Comparison of ENCODE assay signal across 13 cellular contexts in the genomic region with DNA sequence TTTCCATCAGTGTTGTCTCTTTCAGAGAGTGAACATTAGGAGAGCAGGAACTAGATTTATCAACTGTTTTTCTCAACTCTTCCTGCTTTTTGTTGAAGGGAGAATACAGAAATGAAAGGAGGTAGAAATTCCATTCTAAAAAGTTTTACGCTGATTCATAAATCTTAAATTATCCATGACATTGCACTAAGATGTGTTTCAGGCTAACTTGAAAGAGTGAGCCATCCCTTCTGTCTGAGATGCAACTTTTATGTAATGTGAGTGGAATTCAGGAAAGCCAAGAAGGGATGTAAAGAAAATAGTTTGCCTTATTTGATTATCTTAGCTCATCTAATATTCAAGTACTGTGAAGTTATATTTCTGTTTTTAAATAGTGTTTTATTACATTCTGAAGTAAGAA.
DNase-seq lines count a peak whose midpoint lies in the region; ATAC-seq and TF ChIP-seq lines count a peak whose summit lies in the region.
"Had no signal": no experiment of that assay in that cellular context is flagged by ENCODE, and none has a peak within 500 bp of the region (broad histone marks: within the 10 kb centered on the region; RNA-seq: fewer than 3 reads in every experiment).

No MANE protein-coding gene starts in this region.

- WGBS in adrenal gland, 4 donors, result 64 to 80% (median 73%) methylated on average over 1 of the region's 1 CpG

- ATAC-seq in PC-3 (peak; percentile 31), GM21786 (IDR thresholded peaks at IDR 0.05; ENCODE audit: unreplicated experiment) (no peak)

- no peak overlapping the region for H2AFZ ChIP-seq in PC-3 (ENCODE audit: low read length)
- H2AFZ ChIP-seq: parathyroid adenoma had no signal

- TF ChIP-seq CTCF in PC-3 (conservative IDR thresholded peaks at IDR 0.05; ENCODE audit: low read depth, low read length), result no peak
- no peak for TF ChIP-seq CTCF in adrenal gland (IDR thresholded peaks at IDR 0.05)

- H3K4me3 ChIP-seq in BLaER1 treated with 17β-estradiol and CSF1 and Interleukin-3, amounts not matched to agents 10 nM and 100 nM, result no peak overlapping the region
- no peak overlapping the region for H3K4me3 ChIP-seq in PC-3 (ENCODE audit: low read length)
- no peak overlapping the region for H3K4me3 ChIP-seq in adrenal gland

- 0 out of 2 replicates have a peak, but pooled peaks cover 10% of the 10 kb centered on the region for H3K79me2 ChIP-seq in PC-3 (ENCODE audit: low read length)
- H3K79me2 ChIP-seq: parathyroid adenoma had no signal

- peaks cover 0 to 2% (median 0%) of the 10 kb centered on the region in 11 experiments; a peak in 6 of 22 replicates for H3K36me3 ChIP-seq in BLaER1 treated with 17β-estradiol and CSF1 and Interleukin-3, amounts not matched to agents 10 nM and 100 nM
- H3K36me3 ChIP-seq in PC-3 (ENCODE audit: low read depth, low read length), result peaks cover 12% of the 10 kb centered on the region
- no peaks in the 10 kb centered on the region for H3K36me3 ChIP-seq in adrenal gland (replicated peaks in 1 of 2)

- H3K27me3 ChIP-seq in BLaER1 treated with 17β-estradiol and CSF1 and Interleukin-3, amounts not matched to agents 10 nM and 100 nM, result no peaks in the 10 kb centered on the region; a peak in 1 of 22 replicates
- H3K27me3 ChIP-seq in PC-3 (ENCODE audit: low read length) (no peaks in the 10 kb centered on the region), adrenal gland (no peaks in the 10 kb centered on the region)

- DNase-seq in PC-3 (no peak), dedifferentiated amniotic fluid mesenchymal stem cell (ENCODE audit: extremely low spot score) (peak; percentile 91), myocyte (ENCODE audit: low read depth) (peak; percentile 31), NCI-H774 (lab: John Stamatoyannopoulos, UW) (no peak), CD1c-positive myeloid dendritic cell (ENCODE audit: extremely low spot score) (no peak), adrenal gland (no peak)
- DNase-seq: activated CD4-positive, alpha-beta T cell treated with anti-CD3 and anti-CD28 coated beads for 48 hours; NCI-H2081; stimulated activated CD4-positive, alpha-beta T cell treated with anti-CD3 and anti-CD28 coated beads, Interleukin-12 subunit alpha, Interleukin-12 subunit beta, amount 100 ng/mL, for 4 hours; T-helper 2 cell had no signal

- BruUV-seq in PC-3 (replicated peaks; lab: Mats Ljungman, UMichigan), result no TSS peak

- intact Hi-C loops in PC-3 (cut with micrococcal nuclease), result no loop called here
- intact Hi-C loops in adrenal gland (cut with DNase I), result loop anchor here in 1 of 2 donors (5.0 kb wide), 1 partner anchor 35 kb away; no protein-coding TSS in a partner anchor

- CTCF ChIA-PET in PC-3 (lab: Charles Lee), result interaction anchor here (0.7 kb wide), 1 partner anchor 550 kb away, joined by 5 read pairs; no protein-coding TSS in a partner anchor

- H3K4me1 ChIP-seq in BLaER1 treated with 17β-estradiol and CSF1 and Interleukin-3, amounts not matched to agents 10 nM and 100 nM, result peaks cover 0 to 52% (median 22%) of the 10 kb centered on the region in 10 experiments; a peak in 12 of 20 replicates
- H3K4me1 ChIP-seq in PC-3 (ENCODE audit: insufficient read depth, low read length) (peaks cover 19% of the 10 kb centered on the region; the same call in 1 of the 2 replicates), adrenal gland (replicated peaks in 1 of 2) (peaks cover 11 to 30% of the 10 kb centered on the region in 2 donors)

- H3F3A ChIP-seq in PC-3 (ENCODE audit: low read length, unreplicated experiment), result no peaks in the 10 kb centered on the region

- POLR2A ChIA-PET in PC-3 (lab: Charles Lee; ENCODE audit: unreplicated experiment), result interaction anchor here (0.5 to 0.6 kb wide), 2 partner anchors 138 to 663 kb away, joined by 6 to 13 read pairs; no protein-coding TSS in a partner anchor

- TF ChIP-seq POLR2A in adrenal gland (IDR thresholded peaks at IDR 0.05), result no peak

- peaks cover 0 to 99% (median 0%) of the 10 kb centered on the region in 11 experiments; a peak in 5 of 22 replicates for H4K20me1 ChIP-seq in BLaER1 treated with 17β-estradiol and CSF1 and Interleukin-3, amounts not matched to agents 10 nM and 100 nM
- peaks cover 5% of the 10 kb centered on the region; the same call in 1 of the 2 replicates for H4K20me1 ChIP-seq in PC-3 (ENCODE audit: low read length)

- peak overlapping the region in 6 of 11 experiments; percentile 51 to 91 (median 84); a peak in 11 of 22 replicates for H3K4me2 ChIP-seq in BLaER1 treated with 17β-estradiol and CSF1 and Interleukin-3, amounts not matched to agents 10 nM and 100 nM
- no peak overlapping the region for H3K4me2 ChIP-seq in PC-3 (ENCODE audit: low read length)

- H3K9ac ChIP-seq in BLaER1 treated with 17β-estradiol and CSF1 and Interleukin-3, amounts not matched to agents 10 nM and 100 nM, result peak overlapping the region in 5 of 11 experiments; percentile 40 to 68 (median 54); a peak in 5 of 22 replicates
- H3K9ac ChIP-seq in PC-3 (ENCODE audit: low read length), result no peak overlapping the region
- H3K9ac ChIP-seq: parathyroid adenoma had no signal

- H3K27ac ChIP-seq in BLaER1 treated with 17β-estradiol and CSF1 and Interleukin-3, amounts not matched to agents 10 nM and 100 nM, result peak overlapping the region in 5 of 11 experiments; percentile 30 to 76 (median 65); a peak in 10 of 22 replicates
- H3K27ac ChIP-seq in PC-3 (ENCODE audit: low read length), result no peak overlapping the region
- no peak overlapping the region for H3K27ac ChIP-seq in adrenal gland
- H3K27ac ChIP-seq: parathyroid adenoma had no signal

- no peaks in the 10 kb centered on the region for H3K9me2 ChIP-seq in PC-3 (replicated peaks; ENCODE audit: low read length)

- 0 out of 22 replicates have a peak, but pooled peaks cover 0 to under 1% (median 0%) of the 10 kb centered on the region in 11 experiments for H3K9me3 ChIP-seq in BLaER1 treated with 17β-estradiol and CSF1 and Interleukin-3, amounts not matched to agents 10 nM and 100 nM (replicated peaks in 1 of 11)
- H3K9me3 ChIP-seq in PC-3 (ENCODE audit: low read length) (no peaks in the 10 kb centered on the region), adrenal gland (replicated peaks in 1 of 3) (no peaks in the 10 kb centered on the region)

Comparison
In these comparisons a context has a peak if more than half of its experiments do, and no peak if none do; other contexts are left out.
1. DNase-seq: peak in dedifferentiated amniotic fluid mesenchymal stem cell (single experiment) and myocyte (single experiment); none in PC-3 (single experiment), NCI-H774 (single experiment), CD1c-positive myeloid dendritic cell (single experiment) and adrenal gland (0 of 7).